Comparison of ENCODE assay signal across 28 cellular contexts in genomic region chr13:89721216-89721615, GRCh38.
A peak's percentile ranks its signal among the peaks of the same experiment; 100 is the strongest.
DNase-seq lines count a peak whose midpoint lies in the region; ATAC-seq, FAIRE-seq and TF ChIP-seq lines count a peak whose summit lies in the region.
"Had no signal": no experiment of that assay in that cellular context is flagged by ENCODE, and none has a peak within 500 bp of the region (broad histone marks: within the 10 kb centered on the region; RNA-seq: fewer than 3 reads in every experiment).

No MANE protein-coding gene starts in this region.

- TF ChIP-seq CTCF in HepG2 (CRISPR knock-in tag; IDR thresholded peaks at IDR 0.05) (no peak), right lobe of liver (IDR thresholded peaks at IDR 0.05) (no peak), HEK293 (tag by site-specific recombination; IDR thresholded peaks at IDR 0.05) (no peak), CD14-positive monocyte (IDR thresholded peaks at IDR 0.05) (no peak), foreskin keratinocyte (conservative IDR thresholded peaks at IDR 0.05) (no peak)

- BruUV-seq in HepG2 (replicated peaks; lab: Mats Ljungman, UMichigan), result no TSS peak

- TF ChIP-seq POLR2A in HepG2 (IDR thresholded peaks at IDR 0.05; ENCODE audit: insufficient read depth in 1 of 2, low read depth in 2 of 2, low read length in 2 of 2) (no peak), right lobe of liver (IDR thresholded peaks at IDR 0.05) (no peak)

- intact Hi-C loops in HepG2 (cut with micrococcal nuclease; ENCODE audit: unreplicated experiment), result no loop called here
- intact Hi-C loops in right lobe of liver (cut with DNase I), result no loop called here
- intact Hi-C loops in CD14-positive monocyte (cut with micrococcal nuclease), result no loop called here

- H3K4me2 ChIP-seq in HepG2 (ENCODE audit: low read depth, low read length), result no peak overlapping the region
- H3K4me2 ChIP-seq: A549; BLaER1 treated with 17β-estradiol and CSF1 and Interleukin-3, amounts not matched to agents 10 nM and 100 nM had no signal

- POLR2A ChIA-PET in HepG2 (lab: Yijun Ruan, JAX) (no interaction called here), HEK293 (lab: Yijun Ruan, JAX) (no interaction called here)

- FAIRE-seq in HepG2 (lab: Jason Lieb, UNC), result no peak
- FAIRE-seq: A549, GM12878, GM12892, GM18507, GM19239 had no signal

- ATAC-seq in HepG2 (no peak), right lobe of liver (no peak), foreskin keratinocyte (no peak)
- ATAC-seq: A549, GM12878 had no signal

- CTCF ChIA-PET in HepG2 (lab: Yijun Ruan, JAX; ENCODE audit: low intra/inter-chr PET ratio, low total read pairs), result no interaction called here
- CTCF ChIA-PET in HEK293 (lab: Yijun Ruan, JAX), result no interaction called here

- no peaks in the 10 kb centered on the region for H3K36me3 Mint-ChIP-seq in CD14-positive monocyte
- H3K36me3 Mint-ChIP-seq: CD4-positive, alpha-beta memory T cell; CD4-positive, CD25-positive, alpha-beta regulatory T cell; CD8-positive, alpha-beta memory T cell had no signal

- in situ Hi-C loops in HepG2 (cut with HindIII; ENCODE audit: extremely low pct_ligation_motif_present, low pct_unique_long_range_greater_than_20kb), result no loop called here
- in situ Hi-C loops in SK-MEL-5 (cut with HindIII; ENCODE audit: low pct_unique_long_range_greater_than_20kb, low sequenced_read_pairs), result no loop called here

- no peaks in the 10 kb centered on the region for H3K4me1 Mint-ChIP-seq in CD14-positive monocyte
- H3K4me1 Mint-ChIP-seq: B cell; CD4-positive, alpha-beta memory T cell; CD4-positive, CD25-positive, alpha-beta regulatory T cell; CD8-positive, alpha-beta memory T cell had no signal

- 2% methylated on average over 4 of the region's 4 CpGs for WGBS in HepG2 (ENCODE audit: low lambda C conversion rate)
- WGBS in right lobe of liver (ENCODE audit: insufficient coverage, low coverage, low lambda C conversion rate, missing lambda C conversion rate), result 46% methylated on average over 4 of the region's 4 CpGs

- H3K27me3 ChIP-seq in HepG2 (ENCODE audit: control insufficient read depth in 1 of 2, insufficient read depth in 2 of 2, low read length in 2 of 2) (no peaks in the 10 kb centered on the region), right lobe of liver (no peaks in the 10 kb centered on the region), foreskin keratinocyte (no peaks in the 10 kb centered on the region)
- H3K27me3 ChIP-seq: BLaER1 treated with 17β-estradiol and CSF1 and Interleukin-3, amounts not matched to agents 10 nM and 100 nM had no signal

- H3K4me1 ChIP-seq in HepG2 (ENCODE audit: insufficient read depth, low read length) (no peaks in the 10 kb centered on the region), right lobe of liver (no peaks in the 10 kb centered on the region), HEK293 (ENCODE audit: control insufficient read depth, insufficient read depth, low read length) (no peaks in the 10 kb centered on the region), foreskin keratinocyte (no peaks in the 10 kb centered on the region)
- H3K4me1 ChIP-seq: A549; BLaER1 treated with 17β-estradiol and CSF1 and Interleukin-3, amounts not matched to agents 10 nM and 100 nM had no signal

- no peak overlapping the region for H3K9ac ChIP-seq in HepG2 (ENCODE audit: insufficient read depth, low read depth, low read length)
- H3K9ac ChIP-seq: BLaER1 treated with 17β-estradiol and CSF1 and Interleukin-3, amounts not matched to agents 10 nM and 100 nM had no signal

- H3K4me3 Mint-ChIP-seq in CD14-positive monocyte, result no peak overlapping the region
- H3K4me3 Mint-ChIP-seq: B cell; CD4-positive, alpha-beta memory T cell; CD4-positive, CD25-positive, alpha-beta regulatory T cell; CD8-positive, alpha-beta memory T cell had no signal

- TF ChIP-seq EP300 in HepG2 (IDR thresholded peaks at IDR 0.05; ENCODE audit: low read depth in 2 of 2, low read length in 2 of 2) (no peak), HepG2 (CRISPR knock-in tag; IDR thresholded peaks at IDR 0.05; ENCODE audit: borderline replicate concordance) (no peak)

- H3K79me2 ChIP-seq in HepG2 (ENCODE audit: insufficient read depth, low read length), result no peaks in the 10 kb centered on the region

- no peaks in the 10 kb centered on the region for H4K20me1 ChIP-seq in HepG2 (ENCODE audit: insufficient read depth, low read length)
- H4K20me1 ChIP-seq: BLaER1 treated with 17β-estradiol and CSF1 and Interleukin-3, amounts not matched to agents 10 nM and 100 nM had no signal

- H3K9me3 ChIP-seq in HepG2 (ENCODE audit: low read length) (no peaks in the 10 kb centered on the region), right lobe of liver (no peaks in the 10 kb centered on the region), HEK293 (ENCODE audit: control insufficient read depth, insufficient read depth, low read depth, low read length) (no peaks in the 10 kb centered on the region)
- H3K9me3 ChIP-seq: A549; BLaER1 treated with 17β-estradiol and CSF1 and Interleukin-3, amounts not matched to agents 10 nM and 100 nM had no signal

- no peak overlapping the region for H3K27ac Mint-ChIP-seq in CD14-positive monocyte
- H3K27ac Mint-ChIP-seq: B cell; CD4-positive, alpha-beta memory T cell; CD4-positive, CD25-positive, alpha-beta regulatory T cell; CD8-positive, alpha-beta memory T cell had no signal

- H3K4me3 ChIP-seq in HepG2 (replicated peaks in 1 of 3; ENCODE audit: insufficient read depth in 1 of 3, low read depth in 2 of 3, low read length in 3 of 3) (no peak overlapping the region), right lobe of liver (no peak overlapping the region), HEK293 (ENCODE audit: low read depth, low read length) (no peak overlapping the region)
- H3K4me3 ChIP-seq: A549; BLaER1 treated with 17β-estradiol and CSF1 and Interleukin-3, amounts not matched to agents 10 nM and 100 nM; GM12878 had no signal

- H3K36me3 ChIP-seq in HepG2 (replicated peaks in 1 of 2; ENCODE audit: control insufficient read depth in 1 of 2, insufficient read depth in 2 of 2, low read length in 2 of 2), result no peaks in the 10 kb centered on the region
- no peaks in the 10 kb centered on the region for H3K36me3 ChIP-seq in right lobe of liver
- H3K36me3 ChIP-seq in HEK293 (ENCODE audit: control insufficient read depth in 2 of 2, insufficient read depth in 1 of 2, low read length in 2 of 2), result no peaks in the 10 kb centered on the region
- H3K36me3 ChIP-seq: BLaER1 treated with 17β-estradiol and CSF1 and Interleukin-3, amounts not matched to agents 10 nM and 100 nM had no signal

- no peaks in the 10 kb centered on the region for H3K27me3 Mint-ChIP-seq in CD14-positive monocyte (ENCODE audit: low read depth in 3 of 3)
- H3K27me3 Mint-ChIP-seq: B cell; CD4-positive, alpha-beta memory T cell; CD4-positive, CD25-positive, alpha-beta regulatory T cell; CD8-positive, alpha-beta memory T cell had no signal

- no peak for TF ChIP-seq RAD21 in HepG2 (CRISPR knock-in tag; IDR thresholded peaks at IDR 0.05)

- DNase-seq in HepG2 (ENCODE audit: low spot score) (no peak), right lobe of liver (no peak), SK-MEL-5 (ENCODE audit: low read depth, low spot score) (peak; percentile 99), CD14-positive monocyte (ENCODE audit: low spot score) (no peak), NCI-H1694 treated with DMSO at 0.1 percent for 48 hours (lab: John Stamatoyannopoulos, UW) (no peak), foreskin keratinocyte (no peak)
- DNase-seq: AML-193; CD4-positive, alpha-beta memory T cell; CD4-positive, CD25-positive, alpha-beta regulatory T cell; CD8-positive, alpha-beta memory T cell; COR-L47; DMS 273 treated with DMSO at 0.1 percent for 48 hours; DMS153; DMS53; DMS79; DND-41; EL; GDM1 had no signal

- peaks cover 4 to 10% (median 6%) of the 10 kb centered on the region in 7 donors for H3K9me3 Mint-ChIP-seq in CD14-positive monocyte

- no peak overlapping the region for H3K27ac ChIP-seq in HepG2 (ENCODE audit: extremely low read length, insufficient read depth, low read length)
- H3K27ac ChIP-seq in right lobe of liver, result no peak overlapping the region
- H3K27ac ChIP-seq in HEK293 (ENCODE audit: extremely low read depth, low read depth, low read length), result no peak overlapping the region
- H3K27ac ChIP-seq in foreskin keratinocyte, result no peak overlapping the region
- H3K27ac ChIP-seq: 22Rv1; A549; BLaER1 treated with 17β-estradiol and CSF1 and Interleukin-3, amounts not matched to agents 10 nM and 100 nM; C4-2B had no signal

- H2AFZ ChIP-seq in HepG2 (ENCODE audit: low read length), result no peak overlapping the region

TF ChIP-seq in HepG2, 621 proteins besides CTCF, POLR2A, EP300 and RAD21:
- TF ChIP-seq ZBTB7B (CRISPR knock-in tag; IDR thresholded peaks at IDR 0.05) (no peak), ATF7 (IDR thresholded peaks at IDR 0.05) (peak; percentile 67), ATF7 (CRISPR knock-in tag; IDR thresholded peaks at IDR 0.05) (no peak), TP53 (CRISPR knock-in tag; conservative IDR thresholded peaks at IDR 0.05) (no peak), TAF15 (IDR thresholded peaks at IDR 0.05; ENCODE audit: low read depth, low read length, poor library complexity, severe bottlenecking) (no peak), NFYB (CRISPR knock-in tag; IDR thresholded peaks at IDR 0.05) (no peak), ELF3 (CRISPR knock-in tag; IDR thresholded peaks at IDR 0.05) (no peak)

TF ChIP-seq in HEK293, 187 proteins besides CTCF, POLR2A, EP300 and RAD21:
- TF ChIP-seq ATF2 (tag by site-specific recombination; IDR thresholded peaks at IDR 0.05; ENCODE audit: low read depth) (peak; percentile 42; the same call in 1 of the 2 replicates), ZNF76 (tag by site-specific recombination; IDR thresholded peaks at IDR 0.05; ENCODE audit: borderline replicate concordance, low read depth) (no peak)

Comparison
In these comparisons a context has a peak if more than half of its experiments do, and no peak if none do; other contexts are left out.
1. Of the 63 proteins assayed by ChIP-seq in both HepG2 and HEK293: peak only in HepG2: none; only in HEK293: ATF2; in both: none; in neither: 62.